17 cellular contexts compared by ENCODE assay signal in genomic region chr5:25415970-25416369, GRCh38.
DNase-seq lines count a peak whose midpoint lies in the region; ATAC-seq and TF ChIP-seq lines count a peak whose summit lies in the region.
"Had no signal": no experiment of that assay in that cellular context is flagged by ENCODE, and none has a peak within 500 bp of the region (broad histone marks: within the 10 kb centered on the region; RNA-seq: fewer than 3 reads in every experiment).

No MANE protein-coding gene starts in this region.

- H4K5ac ChIP-seq in mesendoderm (ENCODE audit: low read length), result peak overlapping the region; percentile 36

- H3K9me2 ChIP-seq in GM23338 (ENCODE audit: insufficient read depth), result no peaks in the 10 kb centered on the region

- no peak overlapping the region for H3K4me3 ChIP-seq in GM23338
- no peak overlapping the region for H3K4me3 ChIP-seq in mesendoderm (ENCODE audit: low read length)
- H3K4me3 ChIP-seq: A549; BLaER1 treated with 17β-estradiol and CSF1 and Interleukin-3, amounts not matched to agents 10 nM and 100 nM had no signal

- H2AK5ac ChIP-seq in mesendoderm (ENCODE audit: low read length), result no peak overlapping the region

- H2BK5ac ChIP-seq in mesendoderm (ENCODE audit: low read length), result no peak overlapping the region

- POLR2A ChIA-PET in WTC11 (lab: Charles Lee), result no interaction called here

- no peak overlapping the region for H3K9ac ChIP-seq in mesendoderm (ENCODE audit: low read length)
- H3K9ac ChIP-seq: BLaER1 treated with 17β-estradiol and CSF1 and Interleukin-3, amounts not matched to agents 10 nM and 100 nM had no signal

- H3K4me3 Mint-ChIP-seq in GM23338, result no peak overlapping the region
- no peak overlapping the region for H3K4me3 Mint-ChIP-seq in WTC11
- H3K4me3 Mint-ChIP-seq: B cell; CD4-positive, alpha-beta T cell; CD8-positive, alpha-beta T cell had no signal

- H3K4me1 Mint-ChIP-seq in GM23338 (peaks cover 5% of the 10 kb centered on the region; the same call in 1 of the 3 replicates), WTC11 (0 out of 2 replicates have a peak, but pooled peaks cover 3% of the 10 kb centered on the region)
- H3K4me1 Mint-ChIP-seq: B cell had no signal

- H2AFZ ChIP-seq in GM23338, result no peak overlapping the region

- no peak overlapping the region for H4K8ac ChIP-seq in mesendoderm (ENCODE audit: low read depth, low read length)

- H3K27ac Mint-ChIP-seq in GM23338 (no peak overlapping the region), WTC11 (no peak overlapping the region; the same call in 1 of the 2 replicates)
- H3K27ac Mint-ChIP-seq: B cell; CD4-positive, alpha-beta T cell; CD8-positive, alpha-beta T cell had no signal

- no peak overlapping the region for H3K56ac ChIP-seq in mesendoderm (ENCODE audit: low read length)

- CTCF ChIA-PET in WTC11 (lab: Charles Lee), result no interaction called here

- no peak overlapping the region for H2BK120ac ChIP-seq in mesendoderm (ENCODE audit: low read depth, low read length)

- H3K4me2 ChIP-seq in GM23338, result no peak overlapping the region
- H3K4me2 ChIP-seq in mesendoderm (ENCODE audit: low read length), result no peak overlapping the region
- H3K4me2 ChIP-seq: A549; BLaER1 treated with 17β-estradiol and CSF1 and Interleukin-3, amounts not matched to agents 10 nM and 100 nM had no signal

- peaks cover 27% of the 10 kb centered on the region for H3K36me3 Mint-ChIP-seq in GM23338 (ENCODE audit: low read depth)
- H3K36me3 Mint-ChIP-seq in WTC11, result peaks cover 18% of the 10 kb centered on the region
- H3K36me3 Mint-ChIP-seq: CD8-positive, alpha-beta T cell had no signal

- no peak overlapping the region for H3K4ac ChIP-seq in mesendoderm (ENCODE audit: low read depth, low read length)

- peaks cover 21% of the 10 kb centered on the region for H4K20me1 ChIP-seq in GM23338 (replicated peaks; ENCODE audit: insufficient read depth)
- H4K20me1 ChIP-seq: BLaER1 treated with 17β-estradiol and CSF1 and Interleukin-3, amounts not matched to agents 10 nM and 100 nM had no signal

- peaks cover 4% of the 10 kb centered on the region for H3K79me1 ChIP-seq in mesendoderm (ENCODE audit: low read length)

- H3K4me1 ChIP-seq in GM23338 (ENCODE audit: insufficient read depth) (no peaks in the 10 kb centered on the region), mesendoderm (ENCODE audit: control insufficient read depth, low read depth, low read length) (no peaks in the 10 kb centered on the region)
- H3K4me1 ChIP-seq: A549; BLaER1 treated with 17β-estradiol and CSF1 and Interleukin-3, amounts not matched to agents 10 nM and 100 nM; Caco-2 had no signal

- peaks cover 10% of the 10 kb centered on the region; the same call in 1 of the 2 replicates for H3F3A ChIP-seq in GM23338 (replicated peaks; ENCODE audit: low read depth)

- no peak overlapping the region for H3K18ac ChIP-seq in mesendoderm (ENCODE audit: low read length)

- TF ChIP-seq CTCF in GM23338 (conservative IDR thresholded peaks at IDR 0.05; ENCODE audit: low read depth in 2 of 2) (no peak), WTC11 (IDR thresholded peaks at IDR 0.05) (no peak)

- H2BK15ac ChIP-seq in mesendoderm (replicated peaks; ENCODE audit: low read depth), result no peak overlapping the region

- H3K79me2 ChIP-seq in GM23338 (replicated peaks; ENCODE audit: insufficient read depth) (peaks cover 9% of the 10 kb centered on the region; the same call in 1 of the 2 replicates), mesendoderm (ENCODE audit: control insufficient read depth, insufficient read depth, low read length) (peaks cover 6% of the 10 kb centered on the region)

- WGBS in mesendoderm (ENCODE audit: extremely low coverage, insufficient coverage, low lambda C conversion rate), result no CpG with 5 or more reads among the region's 8 CpGs

- H3K27me3 ChIP-seq in GM23338 (ENCODE audit: insufficient read depth) (no peaks in the 10 kb centered on the region), mesendoderm (ENCODE audit: insufficient read depth, low read length, poor library complexity) (no peaks in the 10 kb centered on the region)
- H3K27me3 ChIP-seq: BLaER1 treated with 17β-estradiol and CSF1 and Interleukin-3, amounts not matched to agents 10 nM and 100 nM had no signal

- H3K9me3 Mint-ChIP-seq in GM23338 (no peaks in the 10 kb centered on the region; the same call in 1 of the 3 replicates), WTC11 (peaks cover 16% of the 10 kb centered on the region)

- no peak for DNase-seq in GM23338 (ENCODE audit: low spot score)
- DNase-seq in WTC11 (ENCODE audit: low spot score), result no peak
- DNase-seq in mesendoderm, result no peak
- no peak for DNase-seq in cerebellar nuclear complex (lab: John Stamatoyannopoulos, UW)
- DNase-seq in ecto neural progenitor cell (ENCODE audit: low spot score), result no peak
- DNase-seq: AML-193; Caco-2; Calu3; CD4-positive, alpha-beta T cell; CD8-positive, alpha-beta T cell; DMS79 treated with DMSO at 0.1 percent for 48 hours; GF-D8 had no signal

- ATAC-seq in GM23338 (no peak), WTC11 (peak; percentile 4; the same call in 1 of the 2 replicates)
- ATAC-seq: A549; CD8-positive, alpha-beta T cell had no signal

- H3K23ac ChIP-seq in mesendoderm (ENCODE audit: low read length), result no peak overlapping the region

- peaks cover 9% of the 10 kb centered on the region for H3K27me3 Mint-ChIP-seq in GM23338 (ENCODE audit: insufficient read depth, low read depth, poor library complexity)
- no peaks in the 10 kb centered on the region for H3K27me3 Mint-ChIP-seq in WTC11 (ENCODE audit: low read depth)
- H3K27me3 Mint-ChIP-seq: B cell; CD4-positive, alpha-beta T cell had no signal

- peaks cover 2% of the 10 kb centered on the region; the same call in 1 of the 2 replicates for H3K36me3 ChIP-seq in GM23338 (ENCODE audit: insufficient read depth)
- H3K36me3 ChIP-seq in mesendoderm (ENCODE audit: control insufficient read depth, insufficient read depth, low read length), result no peaks in the 10 kb centered on the region
- H3K36me3 ChIP-seq: BLaER1 treated with 17β-estradiol and CSF1 and Interleukin-3, amounts not matched to agents 10 nM and 100 nM had no signal

- no peak overlapping the region for H3K27ac ChIP-seq in GM23338 (ENCODE audit: low read depth)
- H3K27ac ChIP-seq in mesendoderm (ENCODE audit: low read depth, low read length), result no peak overlapping the region
- H3K27ac ChIP-seq: 22Rv1; A549; BLaER1 treated with 17β-estradiol and CSF1 and Interleukin-3, amounts not matched to agents 10 nM and 100 nM; C4-2B had no signal

TF ChIP-seq in GM23338, 12 proteins besides CTCF, POLR2A, EP300 and RAD21:
- TF ChIP-seq POLR2AphosphoS5 (IDR thresholded peaks at IDR 0.05; ENCODE audit: low read depth) (peak; percentile 22; the same call in 1 of the 2 replicates), EZH2 (IDR thresholded peaks at IDR 0.05; ENCODE audit: low read depth, unreplicated experiment) (no peak)

TF ChIP-seq in WTC11, 78 proteins besides CTCF, POLR2A, EP300 and RAD21:
- TF ChIP-seq SOX15 (CRISPR knock-in tag; IDR thresholded peaks at IDR 0.05), result no peak
- TF ChIP-seq GRHL2 (CRISPR knock-in tag; IDR thresholded peaks at IDR 0.05; ENCODE audit: insufficient replicate concordance, severe bottlenecking), result no peak
- peak; percentile 84; the same call in 1 of the 2 replicates for TF ChIP-seq EMX1 (CRISPR knock-in tag; IDR thresholded peaks at IDR 0.05)
- peak; percentile 76; the same call in 1 of the 2 replicates for TF ChIP-seq ZNF671 (CRISPR knock-in tag; IDR thresholded peaks at IDR 0.05)
- TF ChIP-seq NFATC4 (CRISPR knock-in tag; IDR thresholded peaks at IDR 0.05), result peak; percentile 63; the same call in 1 of the 2 replicates
- TF ChIP-seq, protein P1, sequence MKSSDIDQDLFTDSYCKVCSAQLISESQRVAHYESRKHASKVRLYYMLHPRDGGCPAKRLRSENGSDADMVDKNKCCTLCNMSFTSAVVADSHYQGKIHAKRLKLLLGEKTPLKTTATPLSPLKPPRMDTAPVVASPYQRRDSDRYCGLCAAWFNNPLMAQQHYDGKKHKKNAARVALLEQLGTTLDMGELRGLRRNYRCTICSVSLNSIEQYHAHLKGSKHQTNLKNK (CRISPR knock-in tag; IDR thresholded peaks at IDR 0.05), result peak; percentile 99; the same call in 1 of the 2 replicates
- peak; percentile 72 for TF ChIP-seq PRRX2 (CRISPR knock-in tag; IDR thresholded peaks at IDR 0.05)
- TF ChIP-seq, protein P2, sequence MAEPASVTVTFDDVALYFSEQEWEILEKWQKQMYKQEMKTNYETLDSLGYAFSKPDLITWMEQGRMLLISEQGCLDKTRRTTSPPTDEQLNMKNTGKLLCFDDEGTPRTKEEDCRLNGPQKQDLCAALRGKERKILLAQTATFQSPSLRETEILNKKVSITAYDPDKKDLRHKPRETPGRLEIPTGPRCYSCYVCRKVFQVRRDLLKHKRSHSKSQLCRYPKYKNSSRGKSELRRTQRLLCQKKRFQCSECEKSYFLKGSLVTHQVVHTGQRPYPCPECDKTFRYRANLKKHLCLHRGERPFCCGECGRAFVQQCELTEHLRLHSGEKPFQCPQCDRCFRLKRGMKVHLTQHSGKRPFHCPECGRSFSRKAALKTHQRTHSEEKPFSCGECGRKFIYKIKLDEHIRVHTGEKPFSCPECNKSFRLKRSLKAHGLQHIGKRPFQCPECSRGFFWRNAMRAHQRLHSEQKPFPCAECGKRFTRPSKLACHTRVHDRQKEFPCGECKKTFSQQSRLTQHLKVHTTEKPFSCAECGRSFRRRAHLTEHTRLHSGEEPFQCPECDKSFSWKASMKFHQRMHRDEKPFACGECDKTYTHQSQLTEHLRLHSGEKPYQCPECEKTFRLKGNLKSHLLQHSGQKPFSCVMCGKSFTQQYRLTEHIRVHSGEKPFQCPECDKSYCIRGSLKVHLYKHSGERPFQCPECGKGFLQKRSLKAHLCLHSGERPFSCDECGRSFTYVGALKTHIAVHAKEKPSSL (CRISPR knock-in tag; conservative IDR thresholded peaks at IDR 0.05), result peak; percentile 67; the same call in 1 of the 2 replicates
